ENCODE assay signal across 16 cellular contexts in genomic region chr1:225545649-225546048, GRCh38.
DNase-seq lines count a peak whose midpoint lies in the region; TF ChIP-seq lines count a peak whose summit lies in the region.
"Had no signal": no experiment of that assay in that cellular context is flagged by ENCODE, and none has a peak within 500 bp of the region (broad histone marks: within the 10 kb centered on the region; RNA-seq: fewer than 3 reads in every experiment).

No MANE protein-coding gene starts in this region.

- no peaks in the 10 kb centered on the region for H3K9me3 ChIP-seq in neural cell (ENCODE audit: low read length)

- H3K36me3 ChIP-seq in neural cell (ENCODE audit: insufficient read depth, low read length), result no peaks in the 10 kb centered on the region

- peaks cover 6% of the 10 kb centered on the region for H3K36me3 Mint-ChIP-seq in chondrocyte (ENCODE audit: low read depth)
- H3K36me3 Mint-ChIP-seq: CD4-positive, alpha-beta memory T cell had no signal

- H3K9me2 ChIP-seq in neural cell (ENCODE audit: insufficient read depth, low read length), result no peaks in the 10 kb centered on the region

- no peak overlapping the region for H3K4me3 Mint-ChIP-seq in chondrocyte (ENCODE audit: unreplicated experiment)
- H3K4me3 Mint-ChIP-seq: CD4-positive, alpha-beta memory T cell; HFFc6 had no signal

- H3K27ac Mint-ChIP-seq in chondrocyte (ENCODE audit: unreplicated experiment), result peak overlapping the region; percentile 66
- H3K27ac Mint-ChIP-seq: CD4-positive, alpha-beta memory T cell; HFFc6 had no signal

- no peaks in the 10 kb centered on the region for H3K9me3 Mint-ChIP-seq in chondrocyte (ENCODE audit: low read depth)
- H3K9me3 Mint-ChIP-seq: CD4-positive, alpha-beta memory T cell; HFFc6 had no signal

- no peaks in the 10 kb centered on the region for H4K20me1 ChIP-seq in neural cell (ENCODE audit: insufficient read depth)

- H3K27ac ChIP-seq in neural cell (ENCODE audit: low read length) (peak overlapping the region; percentile 68), substantia nigra (ENCODE audit: low read depth, low read length, poor library complexity, severe bottlenecking) (peak overlapping the region; percentile 26)
- H3K27ac ChIP-seq: GM23248 had no signal

- no peak for TF ChIP-seq EP300 in neural cell (conservative IDR thresholded peaks at IDR 0.05; ENCODE audit: poor library complexity, severe bottlenecking)

- TF ChIP-seq CTCF in chondrocyte (IDR thresholded peaks at IDR 0.05) (no peak), neural cell (IDR thresholded peaks at IDR 0.05; ENCODE audit: poor library complexity, severe bottlenecking) (no peak)

- H3K4me3 ChIP-seq in neural cell (ENCODE audit: low read length), result peak overlapping the region; percentile 44
- H3K4me3 ChIP-seq: GM23248 had no signal

- no peak overlapping the region for H3K9ac ChIP-seq in neural cell (ENCODE audit: low read length)
- H3K9ac ChIP-seq: GM23248 had no signal

- POLR2A ChIA-PET in HEK293T (lab: Yijun Ruan, JAX), result interaction anchor here (1.7 kb wide), 1 partner anchor 108 kb away, joined by 4 read pairs; the partner anchor contains the start of gene ENAH

- H3K27me3 Mint-ChIP-seq in chondrocyte (ENCODE audit: low read depth), result no peaks in the 10 kb centered on the region

- peaks cover 20% of the 10 kb centered on the region for H3F3A ChIP-seq in neural cell (ENCODE audit: insufficient read depth, low read length, poor library complexity, severe bottlenecking)

- CTCF ChIA-PET in HEK293T (lab: Yijun Ruan, JAX), result interaction anchor here (0.6 to 1.4 kb wide), 4 partner anchors 11 to 226 kb away, joined by 3 to 5 read pairs (median 3); no protein-coding TSS in a partner anchor

- H3K4me1 Mint-ChIP-seq in chondrocyte (ENCODE audit: low read depth), result peaks cover 82% of the 10 kb centered on the region

- no peak overlapping the region for H2AFZ ChIP-seq in neural cell (ENCODE audit: low read depth, low read length)
- H2AFZ ChIP-seq: GM23248 had no signal

- no peak overlapping the region for H3K4me2 ChIP-seq in neural cell (ENCODE audit: low read length)

- DNase-seq in HEK293T (ENCODE audit: extremely low spot score) (no peak), chondrocyte (ENCODE audit: low spot score) (no peak), substantia nigra (lab: John Stamatoyannopoulos, UW) (no peak), ureter (ENCODE audit: low spot score) (no peak), NCI-H1694 treated with DMSO at 0.1 percent for 48 hours (lab: John Stamatoyannopoulos, UW) (no peak), nucleus accumbens (lab: John Stamatoyannopoulos, UW) (no peak)
- DNase-seq: Calu3; CD4-positive, alpha-beta memory T cell; COR-L47; DMS53; DMS79 treated with DMSO at 0.1 percent for 48 hours; GM23248; H7; HCEC 1CT; HFFc6 had no signal

- H3K27me3 ChIP-seq in neural cell (ENCODE audit: insufficient read depth, low read depth, low read length), result no peaks in the 10 kb centered on the region

- peaks cover 37% of the 10 kb centered on the region for H3K79me2 ChIP-seq in neural cell (replicated peaks; ENCODE audit: insufficient read depth, low read length)

- no peak for TF ChIP-seq RAD21 in neural cell (conservative IDR thresholded peaks at IDR 0.05)

TF ChIP-seq in HEK293T, 16 proteins besides CTCF, POLR2A, EP300 and RAD21:
- TF ChIP-seq FOXK2 (IDR thresholded peaks at IDR 0.05) (no peak), FOXA1 (IDR thresholded peaks at IDR 0.05) (no peak), PKNOX1 (IDR thresholded peaks at IDR 0.05) (no peak), SUZ12 (IDR thresholded peaks at IDR 0.05) (no peak), ZNF384 (IDR thresholded peaks at IDR 0.05) (peak; percentile 61; the same call in 1 of the 2 replicates)

TF ChIP-seq in neural cell, 6 proteins besides CTCF, POLR2A, EP300 and RAD21:
- no peak for TF ChIP-seq REST (IDR thresholded peaks at IDR 0.05; ENCODE audit: borderline replicate concordance)
TF ChIP-seq in neural cell: peak in this region for 0.
